1 cellular context compared by ENCODE assay signal in the genomic region with DNA sequence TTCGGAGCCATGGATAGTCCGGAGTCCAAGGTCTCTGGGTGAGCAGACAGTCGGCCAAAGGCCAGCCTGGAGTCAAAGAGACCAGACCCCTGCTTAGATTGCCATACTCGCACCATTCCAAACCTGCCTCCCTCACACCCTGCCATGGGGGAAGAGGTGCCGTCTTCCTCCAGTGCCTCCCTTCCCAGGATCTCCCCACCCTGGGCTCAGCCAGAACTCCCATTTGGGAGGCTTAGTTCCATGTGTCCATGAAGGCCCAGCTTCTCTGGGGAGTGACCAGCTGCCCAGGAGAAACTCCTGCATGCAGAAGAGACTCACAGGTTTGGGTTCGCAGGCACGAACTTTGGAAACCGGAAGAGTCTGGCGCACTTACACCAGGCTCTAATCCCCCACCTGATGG.
TF ChIP-seq lines count a peak whose summit lies in the region.

No MANE protein-coding gene starts in this region.

TF ChIP-seq in IMR-90, 13 proteins besides CTCF, POLR2A, EP300 and RAD21:
- TF ChIP-seq RCOR1 (IDR thresholded peaks at IDR 0.05; ENCODE audit: insufficient replicate concordance, low read length) = no peak
- TF ChIP-seq BHLHE40 (IDR thresholded peaks at IDR 0.05; ENCODE audit: low read depth, low read length) = no peak
- TF ChIP-seq, protein P1, sequence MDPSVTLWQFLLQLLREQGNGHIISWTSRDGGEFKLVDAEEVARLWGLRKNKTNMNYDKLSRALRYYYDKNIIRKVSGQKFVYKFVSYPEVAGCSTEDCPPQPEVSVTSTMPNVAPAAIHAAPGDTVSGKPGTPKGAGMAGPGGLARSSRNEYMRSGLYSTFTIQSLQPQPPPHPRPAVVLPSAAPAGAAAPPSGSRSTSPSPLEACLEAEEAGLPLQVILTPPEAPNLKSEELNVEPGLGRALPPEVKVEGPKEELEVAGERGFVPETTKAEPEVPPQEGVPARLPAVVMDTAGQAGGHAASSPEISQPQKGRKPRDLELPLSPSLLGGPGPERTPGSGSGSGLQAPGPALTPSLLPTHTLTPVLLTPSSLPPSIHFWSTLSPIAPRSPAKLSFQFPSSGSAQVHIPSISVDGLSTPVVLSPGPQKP (IDR thresholded peaks at IDR 0.05; ENCODE audit: borderline replicate concordance, low read depth, low read length) = no peak
- no peak for TF ChIP-seq CHD1 (IDR thresholded peaks at IDR 0.05; ENCODE audit: low read depth, low read length)
- TF ChIP-seq MAFK (IDR thresholded peaks at IDR 0.05; ENCODE audit: low read depth, low read length) = no peak
- TF ChIP-seq CEBPB (IDR thresholded peaks at IDR 0.05; ENCODE audit: low read depth, low read length) = no peak
- TF ChIP-seq RFX5 (IDR thresholded peaks at IDR 0.05; ENCODE audit: low read depth, low read length) = no peak
- TF ChIP-seq SMC3 (IDR thresholded peaks at IDR 0.05; ENCODE audit: low read depth, low read length) = no peak
- no peak for TF ChIP-seq MXI1 (IDR thresholded peaks at IDR 0.05; ENCODE audit: borderline replicate concordance, low read depth, low read length)
- no peak for TF ChIP-seq NFE2L2 (IDR thresholded peaks at IDR 0.05; ENCODE audit: low read depth, low read length)
- TF ChIP-seq MAZ (IDR thresholded peaks at IDR 0.05; ENCODE audit: borderline replicate concordance, low read depth, low read length) = no peak
- TF ChIP-seq FOS (IDR thresholded peaks at IDR 0.05; ENCODE audit: low read depth, low read length) = no peak
- TF ChIP-seq, protein P2, sequence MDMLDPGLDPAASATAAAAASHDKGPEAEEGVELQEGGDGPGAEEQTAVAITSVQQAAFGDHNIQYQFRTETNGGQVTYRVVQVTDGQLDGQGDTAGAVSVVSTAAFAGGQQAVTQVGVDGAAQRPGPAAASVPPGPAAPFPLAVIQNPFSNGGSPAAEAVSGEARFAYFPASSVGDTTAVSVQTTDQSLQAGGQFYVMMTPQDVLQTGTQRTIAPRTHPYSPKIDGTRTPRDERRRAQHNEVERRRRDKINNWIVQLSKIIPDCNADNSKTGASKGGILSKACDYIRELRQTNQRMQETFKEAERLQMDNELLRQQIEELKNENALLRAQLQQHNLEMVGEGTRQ (IDR thresholded peaks at IDR 0.05; ENCODE audit: low read depth, low read length) = no peak
